ENCODE assay signal across 8 cellular contexts in the genomic region with DNA sequence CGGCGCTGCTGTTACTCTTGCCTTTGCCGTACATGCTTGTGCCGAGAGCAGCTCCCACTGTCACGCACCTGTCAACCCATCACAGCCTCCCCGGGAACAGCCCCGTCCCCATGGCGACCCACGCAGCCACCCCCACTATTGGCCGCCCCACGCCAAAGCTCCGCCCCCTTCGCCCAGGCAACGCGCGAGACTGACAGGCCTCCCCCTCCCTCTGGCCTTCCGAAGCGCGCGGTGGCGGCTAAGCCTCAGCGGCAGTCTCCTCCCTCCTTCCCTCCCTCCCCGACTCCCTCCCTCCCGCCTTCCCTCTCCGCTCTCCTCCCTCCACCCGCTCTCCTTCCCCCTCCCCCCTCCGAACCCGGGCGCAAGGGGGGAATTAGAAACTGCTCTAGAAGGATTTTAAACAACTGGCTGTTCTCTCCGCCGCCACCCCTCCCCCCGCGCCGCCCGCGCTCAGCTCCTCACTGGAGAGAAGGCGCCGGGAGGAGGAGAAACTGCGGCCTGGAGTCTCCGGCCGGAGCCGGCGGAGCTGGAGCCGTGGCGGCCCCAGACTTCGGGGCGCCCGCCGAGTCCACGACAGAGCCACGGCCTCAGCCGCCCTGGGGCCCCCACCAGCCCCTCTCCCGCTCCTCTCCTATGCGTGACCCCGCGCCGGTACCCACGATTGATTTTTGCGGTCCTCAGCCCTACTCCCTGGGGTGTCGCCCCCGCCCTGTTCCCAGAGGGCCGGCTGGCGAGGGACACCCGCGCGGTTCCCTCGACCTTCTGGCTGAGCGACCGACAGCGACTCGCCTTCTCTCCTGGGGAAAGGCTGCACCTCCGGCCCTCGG. TPM values are rescaled to one million over a fixed set of nuclear protein-coding genes. Genes with fewer than 3 reads are reported as not detected.
DNase-seq lines count a peak whose midpoint lies in the region; ATAC-seq and TF ChIP-seq lines count a peak whose summit lies in the region.

A gene (minus strand): TSS at position 89 of the 827 bp plus-strand sequence. CDS start 55 bp downstream, at position 34.

- POLR2A ChIA-PET in activated CD4-positive, alpha-beta T cell treated with anti-CD3 and anti-CD28 coated beads for 36 hours (lab: Charles Lee): interaction anchor here (0.5 to 2.3 kb wide), 9 partner anchors 11 to 527 kb away, joined by 3 to 21 read pairs (median 3); a partner anchor contains a TSS

- H3K9me3 Mint-ChIP-seq in activated CD4-positive, alpha-beta T cell treated with anti-CD3 and anti-CD28 coated beads for 36 hours (ENCODE audit: low read depth): no peaks in the 10 kb centered on the region

- peaks cover 33% of the 10 kb centered on the region for H3K4me1 Mint-ChIP-seq in activated CD4-positive, alpha-beta T cell treated with anti-CD3 and anti-CD28 coated beads for 36 hours

- peaks cover 17% of the 10 kb centered on the region for H3K4me1 ChIP-seq in BE2C

- H3K27me3 Mint-ChIP-seq in activated CD4-positive, alpha-beta T cell treated with anti-CD3 and anti-CD28 coated beads for 36 hours: no peaks in the 10 kb centered on the region

- CTCF ChIA-PET in activated CD4-positive, alpha-beta T cell treated with anti-CD3 and anti-CD28 coated beads for 36 hours (lab: Charles Lee): interaction anchor here (0.9 to 3.4 kb wide), 6 partner anchors 10 to 106 kb away, joined by 3 to 23 read pairs (median 5); no protein-coding TSS in a partner anchor

- no peaks in the 10 kb centered on the region for H3K36me3 ChIP-seq in BE2C

- no peak for TF ChIP-seq CTCF in BE2C (IDR thresholded peaks at IDR 0.05; ENCODE audit: low read depth, low read length)
- TF ChIP-seq CTCF in choroid plexus epithelial cell (conservative IDR thresholded peaks at IDR 0.05; ENCODE audit: low read depth, low read length): no peak

- no peaks in the 10 kb centered on the region for H3K36me3 Mint-ChIP-seq in activated CD4-positive, alpha-beta T cell treated with anti-CD3 and anti-CD28 coated beads for 36 hours (ENCODE audit: low read depth)

- DNase-seq in BE2C (peak; percentile 99), GM19238 (ENCODE audit: insufficient read length, low spot score) (peak; percentile 86), NCI-H510A (lab: John Stamatoyannopoulos, UW) (peak; percentile 89), choroid plexus epithelial cell (ENCODE audit: low read depth) (peak; percentile 100), kidney tubule cell (ENCODE audit: low spot score) (peak; percentile 99)
- peak; percentile 98 for DNase-seq in activated CD4-positive, alpha-beta T cell treated with anti-CD3 and anti-CD28 coated beads for 36 hours
- peak; percentile 97 to 98 for DNase-seq in stimulated activated CD4-positive, alpha-beta T cell treated with anti-CD3 and anti-CD28 coated beads, Interleukin-1b, Interleukin-23, amount 100 ng/mL, for 1 hour (ENCODE audit: low read depth in 2 of 2)

- peak within 1 kb of the TSS; percentile 89 for H3K4me3 Mint-ChIP-seq in activated CD4-positive, alpha-beta T cell treated with anti-CD3 and anti-CD28 coated beads for 36 hours

- peak; percentile 74 for ATAC-seq in HG03439 (IDR thresholded peaks at IDR 0.05; ENCODE audit: unreplicated experiment)
- ATAC-seq in activated CD4-positive, alpha-beta T cell treated with anti-CD3 and anti-CD28 coated beads for 36 hours: peak; percentile 91

- H3K9me3 ChIP-seq in BE2C: no peaks in the 10 kb centered on the region

- intact Hi-C loops in activated CD4-positive, alpha-beta T cell treated with anti-CD3 and anti-CD28 coated beads for 36 hours (cut with DNase I, micrococcal nuclease): loop anchor here (1.0 to 10.0 kb wide), 11 partner anchors 28 to 527 kb away; a partner anchor contains a TSS

- peak within 1 kb of the TSS; percentile 78 for H3K27ac Mint-ChIP-seq in activated CD4-positive, alpha-beta T cell treated with anti-CD3 and anti-CD28 coated beads for 36 hours

- no peaks in the 10 kb centered on the region for H3K27me3 ChIP-seq in BE2C

- H3K4me3 ChIP-seq in BE2C (ENCODE audit: low read depth, low read length) (peak within 1 kb of the TSS; percentile 75), choroid plexus epithelial cell (ENCODE audit: low read depth, low read length) (peak within 1 kb of the TSS; percentile 77)

RNA-seq across cellular contexts. Expression of the gene that starts here (rescaled TPM):
- polyA plus RNA-seq in BE2C (2012; ENCODE audit: insufficient read depth, insufficient read length, low read depth): 146 TPM
- total RNA-seq in activated CD4-positive, alpha-beta T cell treated with anti-CD3 and anti-CD28 coated beads for 36 hours: 10 to 100 TPM; 16.9 to 21.4 TPM

Comparison
In these comparisons a context has a peak if more than half of its experiments do, and no peak if none do; other contexts are left out.
1. Peak in every context shown above with its lines: DNase-seq, ATAC-seq and H3K4me3 ChIP-seq.